Comparison of ENCODE assay signal across 1 cellular context in the genomic region with DNA sequence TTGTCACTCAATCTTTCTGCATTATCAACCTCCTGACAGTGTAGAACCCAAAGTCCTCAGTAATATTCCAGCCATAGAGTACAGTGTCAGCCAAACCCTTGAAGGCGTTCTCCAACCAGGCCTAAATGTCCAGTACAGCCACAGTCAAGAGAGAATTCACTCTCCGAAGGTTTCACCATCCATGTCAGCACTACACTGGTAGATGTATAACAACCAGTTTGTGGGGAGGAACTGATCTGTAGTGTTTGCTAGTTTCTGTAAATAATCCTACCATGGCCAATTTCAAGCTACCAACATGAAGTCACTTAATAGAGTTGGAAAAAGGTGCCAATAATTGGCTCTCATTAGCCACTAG.
TF ChIP-seq lines count a peak whose summit lies in the region.

No MANE protein-coding gene starts in this region.

TF ChIP-seq in HCT116, 20 proteins besides CTCF, POLR2A, EP300 and RAD21 (continued from another document):
- TF ChIP-seq, protein P1, sequence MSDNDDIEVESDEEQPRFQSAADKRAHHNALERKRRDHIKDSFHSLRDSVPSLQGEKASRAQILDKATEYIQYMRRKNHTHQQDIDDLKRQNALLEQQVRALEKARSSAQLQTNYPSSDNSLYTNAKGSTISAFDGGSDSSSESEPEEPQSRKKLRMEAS (IDR thresholded peaks at IDR 0.05): no peak
- TF ChIP-seq ATF3 (IDR thresholded peaks at IDR 0.05) (no peak), REST (IDR thresholded peaks at IDR 0.05; ENCODE audit: low read depth) (no peak), ZNF274 (IDR thresholded peaks at IDR 0.05; ENCODE audit: low read depth, low read length) (no peak), EGR1 (IDR thresholded peaks at IDR 0.05; ENCODE audit: low read depth) (no peak), YY1 (IDR thresholded peaks at IDR 0.05; ENCODE audit: extremely low read depth, insufficient replicate concordance, low read depth, low read length) (no peak)
